ENCODE assay signal across 38 cellular contexts in genomic region chr2:41464395-41464794, GRCh38.
"Had no signal": no experiment of that assay in that cellular context is flagged by ENCODE, and none has a peak within 500 bp of the region (broad histone marks: within the 10 kb centered on the region; RNA-seq: fewer than 3 reads in every experiment).

No MANE protein-coding gene starts in this region.

- H3K27me3 ChIP-seq: adrenal gland, body of pancreas, brain microvascular endothelial cell, breast epithelium had no signal

- DNase-seq: activated CD4-positive, alpha-beta memory T cell treated with anti-CD3 and anti-CD28 coated beads for 36 hours; activated CD4-positive, alpha-beta T cell treated with anti-CD3 and anti-CD28 coated beads for 1 hour; activated CD4-positive, alpha-beta T cell treated with anti-CD3 and anti-CD28 coated beads for 36 hours; activated CD4-positive, alpha-beta T cell treated with anti-CD3 and anti-CD28 coated beads, Interleukin-2, amount 10 ng/mL, durations not matched to agents 24 days and 14 days; activated CD4-positive, alpha-beta T cell treated with anti-CD3 and anti-CD28 coated beads, Interleukin-2, amount 50 U/mL, for 1 hour; activated CD4-positive, alpha-beta T cell treated with anti-CD3 and anti-CD28 coated beads, Interleukin-2, amount 50 U/mL, for 4 hours; activated CD4-positive, CD25-positive, alpha-beta regulatory T cell; activated CD8-positive, alpha-beta memory T cell treated with anti-CD3 and anti-CD28 coated beads, Interleukin-2, amount 50 U/mL, for 4 hours; activated CD8-positive, alpha-beta T cell treated with anti-CD3 and anti-CD28 coated beads for 36 hours; activated effector memory CD4-positive, alpha-beta T cell treated with anti-CD3 and anti-CD28 coated beads, Interleukin-2, amount 50 U/mL, for 16 hours; activated gamma-delta T cell treated with Interleukin-2 at 50 U/mL for 16 hours; activated naive CD4-positive, alpha-beta T cell; activated naive CD4-positive, alpha-beta T cell treated with anti-CD3 and anti-CD28 coated beads for 36 hours; activated naive CD4-positive, alpha-beta T cell treated with anti-CD3 and anti-CD28 coated beads, Interleukin-2, amount 50 U/mL, for 16 hours; activated naive CD8-positive, alpha-beta T cell treated with anti-CD3 and anti-CD28 coated beads for 36 hours; activated T-cell treated with anti-CD3 and anti-CD28 coated beads for 4 hours; activated T-cell treated with anti-CD3 and anti-CD28 coated beads, Interleukin-2, amount 50 U/mL, for 1 hour; activated T-cell treated with anti-CD3 and anti-CD28 coated beads, Interleukin-2, amount 50 U/mL, for 4 hours; activated T-cell treated with anti-CD3 and anti-CD28 coated beads, Interleukin-2, amount 50 U/mL, for 72 hours; adrenal gland; amniotic stem cell; aorta; body of pancreas; brain microvascular endothelial cell; central memory CD4-positive, alpha-beta T cell; T-helper 1 cell; T-helper 2 cell; T-helper 9 cell had no signal

- H3K4me1 Mint-ChIP-seq: activated CD4-positive, alpha-beta T cell treated with anti-CD3 and anti-CD28 coated beads for 36 hours; activated CD4-positive, alpha-beta T cell treated with anti-CD3 and anti-CD28 coated beads, Interleukin-2, amount 10 ng/mL, durations not matched to agents 24 days and 14 days; activated naive CD8-positive, alpha-beta T cell treated with anti-CD3 and anti-CD28 coated beads for 36 hours; activated T-helper 17 cell treated with anti-CD3 and anti-CD28 coated beads, Interleukin-2, amount 50 U/mL, for 72 hours had no signal

- H3K4me3 ChIP-seq: adrenal gland, body of pancreas, breast epithelium had no signal

- H3K4me1 ChIP-seq: adrenal gland, body of pancreas, breast epithelium had no signal

- H3K9me3 Mint-ChIP-seq: activated CD4-positive, alpha-beta memory T cell treated with anti-CD3 and anti-CD28 coated beads for 36 hours; activated CD4-positive, alpha-beta T cell treated with anti-CD3 and anti-CD28 coated beads, Interleukin-2, amount 10 ng/mL, durations not matched to agents 24 days and 14 days; activated CD8-positive, alpha-beta T cell treated with anti-CD3 and anti-CD28 coated beads for 36 hours; activated naive CD4-positive, alpha-beta T cell treated with anti-CD3 and anti-CD28 coated beads for 36 hours; activated naive CD4-positive, alpha-beta T cell treated with anti-CD3 and anti-CD28 coated beads, Interleukin-2, amount 50 U/mL, for 72 hours; activated naive CD8-positive, alpha-beta T cell treated with anti-CD3 and anti-CD28 coated beads for 36 hours; activated T-cell treated with anti-CD3 and anti-CD28 coated beads, Interleukin-2, amount 50 U/mL, for 4 hours; activated T-helper 1 cell treated with anti-CD3 and anti-CD28 coated beads, Interleukin-12 subunit alpha, Interleukin-12 subunit beta, Interleukin-2, Interleukin-4 antibody, amounts not matched to agents 30 ng/mL and 10 ng/mL and 1 ng/mL, durations not matched to agents 14 hours and 24 hours and 36 hours; T-helper 1 cell treated with Interleukin-12 subunit alpha and Interleukin-12 subunit beta and Interleukin-4 antibody, amounts not matched to agents 30 μg/mL and 1 μg/mL, for 36 hours; T-helper 2 cell treated with Interferon-gamma antibody and Interleukin-4, amounts not matched to agents 5 μg/mL and 100 μg/mL, for 36 hours had no signal

- H3K36me3 Mint-ChIP-seq: activated CD4-positive, alpha-beta memory T cell treated with anti-CD3 and anti-CD28 coated beads for 36 hours; activated naive CD4-positive, alpha-beta T cell treated with anti-CD3 and anti-CD28 coated beads, Interleukin-2, amount 50 U/mL, for 72 hours; activated naive CD8-positive, alpha-beta T cell treated with anti-CD3 and anti-CD28 coated beads for 36 hours had no signal

- H3K27ac Mint-ChIP-seq: activated CD4-positive, alpha-beta memory T cell treated with anti-CD3 and anti-CD28 coated beads for 36 hours; activated CD4-positive, alpha-beta T cell treated with anti-CD3 and anti-CD28 coated beads for 36 hours; activated CD4-positive, alpha-beta T cell treated with anti-CD3 and anti-CD28 coated beads, Interleukin-2, amount 10 ng/mL, durations not matched to agents 24 days and 14 days; activated CD8-positive, alpha-beta T cell treated with anti-CD3 and anti-CD28 coated beads for 36 hours; activated naive CD4-positive, alpha-beta T cell treated with anti-CD3 and anti-CD28 coated beads for 36 hours; activated naive CD4-positive, alpha-beta T cell treated with anti-CD3 and anti-CD28 coated beads, Interleukin-2, amount 50 U/mL, for 72 hours; activated naive CD8-positive, alpha-beta T cell treated with anti-CD3 and anti-CD28 coated beads for 36 hours; activated T-cell treated with anti-CD3 and anti-CD28 coated beads, Interleukin-2, amount 50 U/mL, for 72 hours; activated T-helper 1 cell treated with anti-CD3 and anti-CD28 coated beads, Interleukin-12 subunit alpha, Interleukin-12 subunit beta, Interleukin-2, Interleukin-4 antibody, amounts not matched to agents 30 ng/mL and 10 ng/mL and 1 ng/mL, durations not matched to agents 14 hours and 24 hours and 36 hours; activated T-helper 17 cell treated with anti-CD3 and anti-CD28 coated beads, Interleukin-2, amount 50 U/mL, for 72 hours; T-helper 1 cell treated with Interleukin-12 subunit alpha and Interleukin-12 subunit beta and Interleukin-4 antibody, amounts not matched to agents 30 μg/mL and 1 μg/mL, for 36 hours; T-helper 2 cell treated with Interferon-gamma antibody and Interleukin-4, amounts not matched to agents 5 μg/mL and 100 μg/mL, for 36 hours had no signal

- FAIRE-seq: astrocyte, TTC549 had no signal

- H3K36me3 ChIP-seq: adrenal gland, brain microvascular endothelial cell, breast epithelium had no signal

- H3K4me3 Mint-ChIP-seq: activated CD4-positive, alpha-beta memory T cell treated with anti-CD3 and anti-CD28 coated beads for 36 hours; activated CD4-positive, alpha-beta T cell treated with anti-CD3 and anti-CD28 coated beads for 36 hours; activated CD4-positive, alpha-beta T cell treated with anti-CD3 and anti-CD28 coated beads, Interleukin-2, amount 10 ng/mL, durations not matched to agents 24 days and 14 days; activated CD8-positive, alpha-beta T cell treated with anti-CD3 and anti-CD28 coated beads for 36 hours; activated naive CD4-positive, alpha-beta T cell treated with anti-CD3 and anti-CD28 coated beads for 36 hours; activated naive CD8-positive, alpha-beta T cell treated with anti-CD3 and anti-CD28 coated beads for 36 hours; activated T-cell treated with anti-CD3 and anti-CD28 coated beads, Interleukin-2, amount 50 U/mL, for 4 hours; activated T-cell treated with anti-CD3 and anti-CD28 coated beads, Interleukin-2, amount 50 U/mL, for 72 hours; activated T-helper 1 cell treated with anti-CD3 and anti-CD28 coated beads, Interleukin-12 subunit alpha, Interleukin-12 subunit beta, Interleukin-2, Interleukin-4 antibody, amounts not matched to agents 30 ng/mL and 10 ng/mL and 1 ng/mL, durations not matched to agents 14 hours and 24 hours and 36 hours; activated T-helper 17 cell treated with anti-CD3 and anti-CD28 coated beads, Interleukin-2, amount 50 U/mL, for 72 hours; T-helper 1 cell treated with Interleukin-12 subunit alpha and Interleukin-12 subunit beta and Interleukin-4 antibody, amounts not matched to agents 30 μg/mL and 1 μg/mL, for 36 hours; T-helper 2 cell treated with Interferon-gamma antibody and Interleukin-4, amounts not matched to agents 5 μg/mL and 100 μg/mL, for 36 hours had no signal

- ATAC-seq: activated CD4-positive, alpha-beta T cell treated with anti-CD3 and anti-CD28 coated beads for 36 hours; activated CD4-positive, CD25-positive, alpha-beta regulatory T cell treated with anti-CD3 and anti-CD28 coated beads, Interleukin-2, amount 50 U/mL, for 24 hours; activated CD8-positive, alpha-beta T cell treated with anti-CD3 and anti-CD28 coated beads for 36 hours; activated naive CD4-positive, alpha-beta T cell treated with anti-CD3 and anti-CD28 coated beads, Interleukin-2, amount 50 U/mL, for 72 hours; activated T-cell treated with anti-CD3 and anti-CD28 coated beads, Interleukin-2, amount 50 U/mL, for 4 hours; activated T-cell treated with anti-CD3 and anti-CD28 coated beads, Interleukin-2, amount 50 U/mL, for 72 hours; activated T-helper 17 cell treated with anti-CD3 and anti-CD28 coated beads, Interleukin-2, amount 50 U/mL, for 72 hours; body of pancreas had no signal

- H3K27ac ChIP-seq: adrenal gland, body of pancreas, brain microvascular endothelial cell, breast epithelium, VCaP had no signal

- H3K27me3 Mint-ChIP-seq: activated CD4-positive, alpha-beta memory T cell treated with anti-CD3 and anti-CD28 coated beads for 36 hours; activated CD4-positive, alpha-beta T cell treated with anti-CD3 and anti-CD28 coated beads for 36 hours; activated CD4-positive, alpha-beta T cell treated with anti-CD3 and anti-CD28 coated beads, Interleukin-2, amount 10 ng/mL, durations not matched to agents 24 days and 14 days; activated CD8-positive, alpha-beta T cell treated with anti-CD3 and anti-CD28 coated beads for 36 hours; activated naive CD8-positive, alpha-beta T cell treated with anti-CD3 and anti-CD28 coated beads for 36 hours; activated T-helper 17 cell treated with anti-CD3 and anti-CD28 coated beads, Interleukin-2, amount 50 U/mL, for 72 hours had no signal

- H3K9me3 ChIP-seq: adrenal gland, body of pancreas, breast epithelium had no signal
